ENCODE assay signal across 8 cellular contexts in the genomic region with DNA sequence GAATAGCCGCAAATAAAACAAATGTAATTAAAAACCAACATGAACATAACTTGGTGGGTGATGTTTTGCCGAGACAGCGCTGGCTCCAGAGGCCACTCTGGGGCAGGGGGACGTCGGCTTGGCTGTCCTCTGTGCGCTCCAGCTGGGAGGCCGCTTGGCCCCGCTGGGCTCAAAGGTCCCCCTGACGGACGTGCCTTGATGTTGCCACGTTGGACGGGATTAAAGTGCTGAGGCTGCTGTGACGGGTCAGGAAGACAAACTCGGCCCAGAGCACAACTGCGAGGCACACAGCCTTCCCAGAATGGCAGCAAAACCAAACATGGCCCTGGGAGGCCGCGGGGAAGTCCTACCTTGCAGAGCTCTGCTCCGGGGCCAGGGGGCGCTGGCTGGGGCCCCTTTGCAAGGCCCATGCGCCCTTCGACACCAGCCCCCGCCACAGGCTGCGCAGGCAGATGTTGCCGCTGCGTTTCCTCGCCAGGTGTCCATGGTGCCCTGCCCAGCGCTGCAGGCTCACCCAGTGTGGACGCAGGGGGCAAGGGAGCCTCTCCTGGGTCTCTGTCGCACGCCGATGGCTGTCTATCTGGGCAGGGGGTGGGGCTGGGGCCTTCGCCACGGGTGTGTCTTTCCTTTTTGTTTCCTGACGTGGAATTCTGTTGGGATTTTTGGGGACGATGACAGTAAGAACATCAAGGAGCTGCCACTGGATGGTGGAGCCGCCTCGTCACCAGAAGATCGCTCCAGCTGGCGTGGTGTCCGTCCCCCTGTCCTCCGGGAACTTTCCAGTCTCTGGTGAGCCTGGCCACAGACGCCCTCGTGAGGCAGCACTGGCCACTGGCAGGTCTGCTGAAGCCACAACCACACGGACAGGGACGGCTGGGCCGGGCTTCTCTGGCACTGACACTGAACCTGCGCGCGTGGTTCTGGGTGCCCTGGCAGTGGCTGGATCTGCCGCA.
DNase-seq lines count a peak whose midpoint lies in the region; ATAC-seq and TF ChIP-seq lines count a peak whose summit lies in the region.

No MANE protein-coding gene starts in this region.

- H3K27ac Mint-ChIP-seq in dendritic cell treated with granulocyte-macrophage colony-stimulating factor and Interleukin-4, amounts not matched to agents 40 ng/mL and 50 ng/mL, for 4 days, result no peak overlapping the region

- H3K4me1 Mint-ChIP-seq in dendritic cell treated with granulocyte-macrophage colony-stimulating factor and Interleukin-4, amounts not matched to agents 40 ng/mL and 50 ng/mL, for 4 days (ENCODE audit: low read depth), result peaks cover 7% of the 10 kb centered on the region

- peaks cover 56% of the 10 kb centered on the region for H3K27me3 Mint-ChIP-seq in dendritic cell treated with granulocyte-macrophage colony-stimulating factor and Interleukin-4, amounts not matched to agents 40 ng/mL and 50 ng/mL, for 4 days

- DNase-seq in NCI-H82 (lab: John Stamatoyannopoulos, UW) (peak; percentile 66), NCI-H82 treated with DMSO at 0.1 percent for 48 hours (lab: John Stamatoyannopoulos, UW; ENCODE audit: unreplicated experiment) (no peak), RKO (ENCODE audit: low spot score) (peak; percentile 68), left lung (peak in 1 of 2 donors; percentile 66), NCI-H2171 treated with DMSO at 0.1 percent for 48 hours (lab: John Stamatoyannopoulos, UW) (no peak)
- DNase-seq in stimulated activated CD4-positive, alpha-beta T cell treated with anti-CD3 and anti-CD28 coated beads, Interleukin-4, amount 100 ng/mL, for 1 hour, result peak; percentile 25

- H3K9me3 Mint-ChIP-seq in dendritic cell treated with granulocyte-macrophage colony-stimulating factor and Interleukin-4, amounts not matched to agents 40 ng/mL and 50 ng/mL, for 4 days, result no peaks in the 10 kb centered on the region

- intact Hi-C loops in dendritic cell treated with granulocyte-macrophage colony-stimulating factor and Interleukin-4, amounts not matched to agents 40 ng/mL and 50 ng/mL, for 4 days (cut with micrococcal nuclease), result no loop called here
- intact Hi-C loops in left lung (cut with DNase I), result loop anchor here in 1 of 2 donors (10.0 kb wide), 1 partner anchor 274 kb away; no protein-coding TSS in a partner anchor

- no peaks in the 10 kb centered on the region for H3K9me3 ChIP-seq in left lung

- H3K36me3 Mint-ChIP-seq in dendritic cell treated with granulocyte-macrophage colony-stimulating factor and Interleukin-4, amounts not matched to agents 40 ng/mL and 50 ng/mL, for 4 days (ENCODE audit: low read depth), result no peaks in the 10 kb centered on the region

- H3K4me3 Mint-ChIP-seq in dendritic cell treated with granulocyte-macrophage colony-stimulating factor and Interleukin-4, amounts not matched to agents 40 ng/mL and 50 ng/mL, for 4 days, result peak overlapping the region; percentile 82

- TF ChIP-seq CTCF in left lung (IDR thresholded peaks at IDR 0.05), result peak in 1 of 2 donors; percentile 19

- no peak overlapping the region for H3K27ac ChIP-seq in left lung

- H3K36me3 ChIP-seq in left lung, result no peaks in the 10 kb centered on the region

- no peak overlapping the region for H3K4me3 ChIP-seq in left lung

- peaks cover 0 to 41% of the 10 kb centered on the region in 2 donors for H3K27me3 ChIP-seq in left lung

- H3K4me1 ChIP-seq in left lung, result peaks cover 0 to 8% of the 10 kb centered on the region in 2 donors

- ATAC-seq in left lung (peak; percentile 88), GM21619 (IDR thresholded peaks at IDR 0.05; ENCODE audit: unreplicated experiment) (no peak)

Comparison
In these comparisons a context has a peak if more than half of its experiments do, and no peak if none do; other contexts are left out.
1. DNase-seq: peak in NCI-H82 (single experiment), RKO (single experiment) and stimulated activated CD4-positive, alpha-beta T cell treated with anti-CD3 and anti-CD28 coated beads, Interleukin-4, amount 100 ng/mL, for 1 hour (single experiment); none in NCI-H82 treated with DMSO at 0.1 percent for 48 hours (single experiment) and NCI-H2171 treated with DMSO at 0.1 percent for 48 hours (single experiment).